In the genomic region with DNA sequence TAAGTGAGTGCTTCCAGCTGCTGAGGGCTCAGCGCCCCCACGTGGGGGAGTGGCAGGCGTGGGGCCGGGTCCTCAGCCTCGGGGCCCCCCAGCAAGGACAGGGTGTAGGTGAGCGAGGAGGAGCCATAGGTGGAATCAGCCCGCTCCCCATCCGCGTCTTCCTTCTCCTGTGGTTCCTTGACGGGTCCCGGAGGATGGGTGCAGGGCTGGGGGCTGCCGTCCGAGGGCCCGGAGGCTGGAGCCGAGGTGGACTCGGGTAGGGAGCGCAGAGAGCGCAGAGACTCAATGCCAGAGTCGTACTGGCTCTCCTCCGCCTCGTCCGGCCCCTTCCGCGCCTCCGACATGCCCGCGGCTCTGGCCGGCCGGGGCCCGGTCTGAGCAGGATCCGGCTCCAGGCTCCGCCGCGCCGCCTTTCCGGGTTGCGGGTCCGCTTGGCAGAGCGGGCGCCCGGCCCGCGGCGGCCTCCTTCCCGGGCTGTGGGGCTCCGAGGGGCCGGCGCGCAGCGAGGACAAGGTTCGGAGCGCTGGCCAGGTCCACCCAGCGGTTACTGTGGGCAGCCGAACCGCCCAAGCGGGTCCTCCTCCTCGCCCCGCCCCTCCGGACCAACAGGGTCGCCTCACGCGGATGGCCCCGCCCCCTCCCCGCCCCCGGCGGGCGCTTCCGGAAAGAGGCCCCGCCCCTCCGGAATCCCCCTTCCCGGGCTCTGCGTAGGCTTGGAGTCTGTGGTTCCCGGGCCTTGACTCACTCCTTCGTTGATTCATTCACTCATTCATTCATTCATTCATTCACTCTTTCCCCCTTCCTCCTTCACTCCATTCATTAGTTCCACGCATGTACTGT, we compare ENCODE assay signal across 8 cellular contexts. TPM values are rescaled to one million over a fixed set of nuclear protein-coding genes. Genes with fewer than 3 reads are reported as not detected.
A peak's percentile ranks its signal among the peaks of the same experiment; 100 is the strongest.
DNase-seq lines count a peak whose midpoint lies in the region; ATAC-seq and TF ChIP-seq lines count a peak whose summit lies in the region.

A gene with protein sequence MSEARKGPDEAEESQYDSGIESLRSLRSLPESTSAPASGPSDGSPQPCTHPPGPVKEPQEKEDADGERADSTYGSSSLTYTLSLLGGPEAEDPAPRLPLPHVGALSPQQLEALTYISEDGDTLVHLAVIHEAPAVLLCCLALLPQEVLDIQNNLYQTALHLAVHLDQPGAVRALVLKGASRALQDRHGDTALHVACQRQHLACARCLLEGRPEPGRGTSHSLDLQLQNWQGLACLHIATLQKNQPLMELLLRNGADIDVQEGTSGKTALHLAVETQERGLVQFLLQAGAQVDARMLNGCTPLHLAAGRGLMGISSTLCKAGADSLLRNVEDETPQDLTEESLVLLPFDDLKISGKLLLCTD (minus strand): TSS at position 549 of the 840 bp plus-strand sequence. CDS start 205 bp downstream, at position 344.

- H3K4me1 ChIP-seq in hepatocyte (ENCODE audit: insufficient read depth): peaks cover 23% of the 10 kb centered on the region

- peak within 1 kb of the TSS; percentile 93 for H3K27ac ChIP-seq in hepatocyte

- H3K27me3 ChIP-seq in hepatocyte: peaks cover 20% of the 10 kb centered on the region

- TF ChIP-seq CTCF in GM12873 (IDR thresholded peaks at IDR 0.05; ENCODE audit: insufficient read depth, low read depth, low read length, missing control alignments) (peak; percentile 46), hepatocyte (IDR thresholded peaks at IDR 0.05; ENCODE audit: poor library complexity) (peak; percentile 49), retinal pigment epithelial cell (conservative IDR thresholded peaks at IDR 0.05; ENCODE audit: low read depth, low read length) (peak; percentile 47)

- H4K20me1 ChIP-seq in hepatocyte (ENCODE audit: insufficient read depth, poor library complexity, severe bottlenecking): peaks cover 10% of the 10 kb centered on the region

- H2AFZ ChIP-seq in hepatocyte: peak within 1 kb of the TSS; percentile 56

- no peaks in the 10 kb centered on the region for H3K9me2 ChIP-seq in hepatocyte (replicated peaks; ENCODE audit: insufficient read depth)

- H3K36me3 ChIP-seq in hepatocyte (replicated peaks; ENCODE audit: insufficient read depth, low read depth): no peaks in the 10 kb centered on the region

- ATAC-seq in HG02852 (IDR thresholded peaks at IDR 0.05; ENCODE audit: unreplicated experiment) (peak; percentile 35), GM18519 (IDR thresholded peaks at IDR 0.05; ENCODE audit: low FRiP score, unreplicated experiment) (no peak)

- peaks cover 27% of the 10 kb centered on the region for H3K79me2 ChIP-seq in hepatocyte

- H3K4me2 ChIP-seq in hepatocyte: peak within 1 kb of the TSS; percentile 98

- no peaks in the 10 kb centered on the region for H3K9me3 ChIP-seq in hepatocyte (ENCODE audit: low read depth)

- H3K4me3 ChIP-seq in hepatocyte (peak within 1 kb of the TSS; percentile 77), retinal pigment epithelial cell (ENCODE audit: low read length) (peak within 1 kb of the TSS; percentile 75)

- 2% methylated on average over 65 of the region's 75 CpGs for WGBS in hepatocyte (ENCODE audit: low lambda C conversion rate, missing lambda C conversion rate)

- DNase-seq in NCI-H187 treated with DMSO at 0.1 percent for 48 hours (lab: John Stamatoyannopoulos, UW): peak; percentile 6
- peak; percentile 93 for DNase-seq in T1000 (lab: John Stamatoyannopoulos, UW)
- peak; percentile 97 for DNase-seq in astrocyte of the hippocampus (ENCODE audit: low read depth, low spot score)
- DNase-seq in hepatocyte (ENCODE audit: low spot score): peak; percentile 98
- no peak for DNase-seq in retinal pigment epithelial cell (ENCODE audit: low read depth)

RNA-seq across cellular contexts. Expression of the gene that starts here (rescaled TPM):
- total RNA-seq in hepatocyte: 13.2 and 16.7 TPM in 2 replicates
- polyA plus RNA-seq in hepatocyte: 9.6 and 14.0 TPM in 2 replicates
